19 cellular contexts compared by ENCODE assay signal in the genomic region with DNA sequence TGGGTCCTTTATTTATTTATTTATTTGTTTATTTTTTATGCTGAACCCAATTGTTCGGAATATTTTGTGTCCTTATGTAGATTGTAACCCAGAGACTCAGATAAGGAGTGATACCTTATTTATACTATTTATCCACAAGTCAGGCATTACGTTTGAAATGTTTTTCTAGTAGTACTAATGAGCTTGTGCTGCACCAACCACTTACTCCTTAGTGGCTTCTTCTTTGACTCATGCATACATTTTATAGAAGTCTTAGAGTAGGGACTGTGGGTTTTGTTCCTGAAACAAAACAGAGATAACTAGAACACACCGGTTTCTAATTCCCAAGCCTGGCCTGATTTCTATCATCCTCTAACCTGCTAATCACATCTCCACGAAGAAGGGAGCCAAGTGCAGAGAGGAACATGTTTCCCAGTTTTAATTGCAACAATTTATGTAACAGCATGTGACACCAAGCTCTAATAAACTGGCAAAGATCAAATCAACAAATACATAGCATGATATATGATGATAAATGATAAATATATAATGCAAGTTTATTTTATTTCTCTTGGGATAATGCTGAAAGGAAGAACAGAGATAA. TPM values are rescaled to one million over a fixed set of nuclear protein-coding genes. Genes with fewer than 3 reads are reported as not detected.
"Had no signal": no experiment of that assay in that cellular context is flagged by ENCODE, and none has a peak within 500 bp of the region (broad histone marks: within the 10 kb centered on the region; RNA-seq: fewer than 3 reads in every experiment).

No MANE protein-coding gene starts in this region.

- ATAC-seq: activated naive CD4-positive, alpha-beta T cell treated with anti-CD3 and anti-CD28 coated beads, Interleukin-2, amount 50 U/mL, for 72 hours; foreskin keratinocyte; naive thymus-derived CD4-positive, alpha-beta T cell had no signal

- H3K4me3 ChIP-seq: adrenal gland, thyroid gland had no signal

- DNase-seq: activated B cell treated with CpG ODN at 0.5 μM for 24 hours; activated CD4-positive, alpha-beta memory T cell treated with anti-CD3 and anti-CD28 coated beads for 36 hours; activated CD4-positive, alpha-beta T cell treated with anti-CD3 and anti-CD28 coated beads for 4 hours; activated gamma-delta T cell treated with Interleukin-2 at 50 U/mL for 16 hours; activated T-cell treated with anti-CD3 and anti-CD28 coated beads for 4 hours; adrenal gland; caudate nucleus; mesendoderm; naive thymus-derived CD4-positive, alpha-beta T cell; retina; stimulated activated CD4-positive, alpha-beta T cell treated with anti-CD3 and anti-CD28 coated beads, Interleukin-12 subunit alpha, Interleukin-12 subunit beta, amount 100 ng/mL, for 4 hours; stimulated activated CD4-positive, alpha-beta T cell treated with anti-CD3 and anti-CD28 coated beads, Interleukin-1b, Interleukin-23, amount 100 ng/mL, for 48 hours; stimulated activated CD8-positive, alpha-beta memory T cell treated with anti-CD3 and anti-CD28 coated beads, Interleukin-4, amount 100 ng/mL, for 48 hours; stimulated activated naive CD4-positive, alpha-beta T cell; thyroid gland had no signal

- H3K36me3 ChIP-seq: adrenal gland, thyroid gland had no signal

- H3K27me3 ChIP-seq: adrenal gland, foreskin keratinocyte, thyroid gland had no signal

- H3K9me3 ChIP-seq: adrenal gland, thyroid gland had no signal

- H3K27ac ChIP-seq: adrenal gland, epithelial cell of prostate, foreskin keratinocyte, thyroid gland had no signal

RNA-seq across cellular contexts. Expression of gene MGARP, which starts 32.3 kb away (rescaled TPM):
- total RNA-seq: activated B cell treated with CpG ODN at 0.5 μM for 24 hours; activated T-helper 1 cell treated with anti-CD3 and anti-CD28 coated beads, Interleukin-12 subunit alpha, Interleukin-12 subunit beta, Interleukin-2, Interleukin-4 antibody, amounts not matched to agents 30 ng/mL and 10 ng/mL and 1 ng/mL, durations not matched to agents 14 hours and 24 hours and 36 hours had no signal
